In the genomic region with DNA sequence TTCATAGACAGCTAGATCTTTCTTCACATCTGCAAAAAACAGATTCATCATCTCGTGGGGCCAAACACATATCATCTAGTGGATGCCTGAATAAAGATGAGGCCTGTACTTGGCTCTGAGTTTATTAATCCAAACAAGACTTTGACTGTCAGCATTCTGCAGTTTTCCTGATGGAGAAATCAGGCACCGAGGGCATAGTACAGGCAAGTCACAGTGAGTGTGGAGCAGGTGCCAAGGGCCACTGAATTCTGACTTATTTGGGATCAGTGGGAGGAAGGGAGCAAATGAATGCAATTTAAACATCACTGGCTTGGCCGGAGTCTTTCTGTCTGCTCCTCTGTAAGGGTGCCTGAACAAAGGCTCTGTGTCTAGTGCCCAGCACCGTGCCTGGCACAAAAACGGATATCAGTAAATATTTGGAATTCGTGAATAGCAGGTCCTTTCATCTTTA, we compare ENCODE assay signal across 8 cellular contexts. TPM values are rescaled to one million over a fixed set of nuclear protein-coding genes. Genes with fewer than 3 reads are reported as not detected.
DNase-seq lines count a peak whose midpoint lies in the region; ATAC-seq and TF ChIP-seq lines count a peak whose summit lies in the region.

No MANE protein-coding gene starts in this region.

- POLR2A ChIA-PET in Caco-2 (lab: Charles Lee): interaction anchor here (0.8 to 1.6 kb wide), 3 partner anchors 102 to 1417 kb away, joined by 4 to 11 read pairs (median 6); a partner anchor contains a TSS
- POLR2A ChIA-PET in Panc1 (lab: Charles Lee): no interaction called here

- peaks cover 29% of the 10 kb centered on the region for H3K4me1 ChIP-seq in Caco-2
- H3K4me1 ChIP-seq in Panc1 (ENCODE audit: control insufficient read depth, insufficient read depth, low read length): peaks cover 12% of the 10 kb centered on the region

- H3K9me3 Mint-ChIP-seq in Caco-2 (ENCODE audit: unreplicated experiment): no peaks in the 10 kb centered on the region

- H3K9me3 ChIP-seq in Caco-2 (no peaks in the 10 kb centered on the region), Panc1 (ENCODE audit: control insufficient read depth, insufficient read depth, low read depth, low read length) (no peaks in the 10 kb centered on the region)

- intact Hi-C loops in Caco-2 (cut with micrococcal nuclease; ENCODE audit: unreplicated experiment): loop anchor here (5.0 kb wide), 2 partner anchors 231 to 331 kb away; no protein-coding TSS in a partner anchor
- intact Hi-C loops in Panc1 (cut with micrococcal nuclease; ENCODE audit: unreplicated experiment): loop anchor here (2.0 kb wide), 1 partner anchor 101 kb away; no protein-coding TSS in a partner anchor

- no peaks in the 10 kb centered on the region for H3K27me3 Mint-ChIP-seq in Caco-2 (ENCODE audit: insufficient read depth, unreplicated experiment)

- TF ChIP-seq CTCF in Caco-2 (IDR thresholded peaks at IDR 0.05; ENCODE audit: insufficient read depth in 1 of 2, low read depth in 1 of 2, low read length in 1 of 2, severe bottlenecking in 1 of 2, unreplicated experiment in 1 of 2): no peak
- TF ChIP-seq CTCF in Panc1 (IDR thresholded peaks at IDR 0.05): no peak

- DNase-seq in Caco-2 (no peak), Panc1 (ENCODE audit: low read depth, low spot score) (no peak), erythroblast (lab: John Stamatoyannopoulos, UW) (peak; percentile 32 to 52), occipital lobe (lab: John Stamatoyannopoulos, UW) (peak; percentile 32), SW 1271 (lab: John Stamatoyannopoulos, UW) (no peak), iPS-NIHi7 (ENCODE audit: extremely low spot score) (no peak)

- CTCF ChIA-PET in Caco-2 (lab: Charles Lee): interaction anchor here (0.6 to 1.2 kb wide), 2 partner anchors 31 to 104 kb away, joined by 3 to 6 read pairs; no protein-coding TSS in a partner anchor
- CTCF ChIA-PET in Panc1 (lab: Charles Lee): interaction anchor here (0.6 to 0.8 kb wide), 3 partner anchors 54 to 537 kb away, joined by 3 to 14 read pairs (median 4); no protein-coding TSS in a partner anchor

- no peak for ATAC-seq in Panc1
- ATAC-seq in HG02870 (IDR thresholded peaks at IDR 0.05; ENCODE audit: unreplicated experiment): no peak
- no peak for ATAC-seq in GM18505 (IDR thresholded peaks at IDR 0.05; ENCODE audit: unreplicated experiment)

- no peak for TF ChIP-seq POLR2A in erythroblast (IDR thresholded peaks at IDR 0.05; ENCODE audit: low read length)
- TF ChIP-seq POLR2A in GM18505 (IDR thresholded peaks at IDR 0.05; ENCODE audit: borderline replicate concordance, extremely low read depth, insufficient read depth, insufficient read length): no peak

- BruUV-seq in Caco-2 (replicated peaks; lab: Mats Ljungman, UMichigan) (TSS peak; percentile 37), Panc1 (replicated peaks; lab: Mats Ljungman, UMichigan) (no TSS peak)

- H3K36me3 ChIP-seq in Caco-2 (ENCODE audit: control insufficient read depth, insufficient read depth, low read length) (no peaks in the 10 kb centered on the region; the same call in 1 of the 2 replicates), Panc1 (ENCODE audit: control insufficient read depth, insufficient read depth, low read length) (no peaks in the 10 kb centered on the region)

- 0 out of 2 replicates have a peak overlapping the region, but pooled peaks have one; percentile 26 for H3K27ac ChIP-seq in Panc1 (ENCODE audit: low read length)

- H3K4me1 Mint-ChIP-seq in Caco-2 (ENCODE audit: low read depth, unreplicated experiment): peaks cover 30% of the 10 kb centered on the region

- in situ Hi-C loops in Panc1 (cut with HindIII; ENCODE audit: low pct_unique_long_range_greater_than_20kb, low sequenced_read_pairs): no loop called here

- H3K36me3 Mint-ChIP-seq in Caco-2 (ENCODE audit: insufficient read depth, unreplicated experiment): peaks cover 23% of the 10 kb centered on the region

- H3K4me3 ChIP-seq in Caco-2 (ENCODE audit: low read depth, low read length) (peak overlapping the region; percentile 92), Panc1 (ENCODE audit: low read depth in 2 of 2, low read length in 2 of 2) (peak overlapping the region; percentile 59 to 77)

- H3K27ac Mint-ChIP-seq in Caco-2 (ENCODE audit: unreplicated experiment): peak overlapping the region; percentile 49

- H3K4me3 Mint-ChIP-seq in Caco-2 (ENCODE audit: unreplicated experiment): peak overlapping the region; percentile 68

- no peaks in the 10 kb centered on the region for H3K27me3 ChIP-seq in Caco-2 (replicated peaks; ENCODE audit: control insufficient read depth, insufficient read depth, low read length)
- H3K27me3 ChIP-seq in Panc1 (ENCODE audit: control insufficient read depth, insufficient read depth, low read length): no peaks in the 10 kb centered on the region

RNA-seq across cellular contexts. Expression of a gene that starts 1.0 kb away (rescaled TPM):
- total RNA-seq in Caco-2 (2022) (69.4 and 73.2 TPM in 2 replicates), Panc1 (2021; ENCODE audit: unreplicated experiment) (25.9 TPM), occipital lobe (82.8 TPM)
- 32.8 TPM for polyA plus RNA-seq in Panc1 (2012; ENCODE audit: insufficient read length)

Comparison
In these comparisons a context has a peak if more than half of its experiments do, and no peak if none do; other contexts are left out.
1. DNase-seq: peak in erythroblast (2 of 2) and occipital lobe (single experiment); none in Caco-2 (0 of 2), Panc1 (single experiment), SW 1271 (0 of 2) and iPS-NIHi7 (single experiment).